Comparison of ENCODE assay signal across 16 cellular contexts in genomic region chr10:96672491-96673175, GRCh38. TPM values are rescaled to one million over a fixed set of nuclear protein-coding genes. Genes with fewer than 3 reads are reported as not detected.
DNase-seq lines count a peak whose midpoint lies in the region; ATAC-seq and TF ChIP-seq lines count a peak whose summit lies in the region.
"Had no signal": no experiment of that assay in that cellular context is flagged by ENCODE, and none has a peak within 500 bp of the region (broad histone marks: within the 10 kb centered on the region; RNA-seq: fewer than 3 reads in every experiment).

No MANE protein-coding gene starts in this region.

- intact Hi-C loops in Caco-2 (cut with micrococcal nuclease; ENCODE audit: unreplicated experiment): loop anchor here (1.0 kb wide), 1 partner anchor 47 kb away; no protein-coding TSS in a partner anchor
- intact Hi-C loops in PC-9 (cut with micrococcal nuclease; ENCODE audit: unreplicated experiment): no loop called here
- intact Hi-C loops in spleen (cut with DNase I; ENCODE audit: low total_unique reads): loop anchor here (5.0 kb wide), 1 partner anchor 45 kb away; no protein-coding TSS in a partner anchor

- H3K9me3 Mint-ChIP-seq in Caco-2 (ENCODE audit: unreplicated experiment): no peaks in the 10 kb centered on the region
- H3K9me3 Mint-ChIP-seq: neural crest cell had no signal

- no peak overlapping the region for H2AFZ ChIP-seq in PC-9

- TF ChIP-seq CTCF in Caco-2 (IDR thresholded peaks at IDR 0.05; ENCODE audit: insufficient read depth in 1 of 2, low read depth in 1 of 2, low read length in 1 of 2, severe bottlenecking in 1 of 2, unreplicated experiment in 1 of 2) (no peak), PC-9 (conservative IDR thresholded peaks at IDR 0.05) (no peak), liver (IDR thresholded peaks at IDR 0.05; ENCODE audit: low read depth, low read length, missing input control) (no peak), spleen (IDR thresholded peaks at IDR 0.05 in 8 of 11, conservative IDR thresholded peaks at IDR 0.05 in 3 of 11) (no peak), GM13977 (IDR thresholded peaks at IDR 0.05; ENCODE audit: extremely low read depth, insufficient read depth, missing control alignments) (no peak)

- 83% methylated on average over 4 of the region's 4 CpGs for WGBS in liver
- WGBS in spleen, 5 donors: 79 to 87% (median 81%) methylated on average over 4 of the region's 4 CpGs

- TF ChIP-seq RAD21 in liver (IDR thresholded peaks at IDR 0.05): no peak

- H3K79me2 ChIP-seq in PC-9 (ENCODE audit: low read depth): no peaks in the 10 kb centered on the region

- H3K9ac ChIP-seq in liver (ENCODE audit: low read depth in 1 of 2, low read length in 2 of 2): peak overlapping the region in 1 of 2 donors; percentile 51

- H4K20me1 ChIP-seq in PC-9 (ENCODE audit: insufficient read depth): no peaks in the 10 kb centered on the region

- in situ Hi-C loops in GM13977 (cut with MboI; ENCODE audit: low pct_unique_long_range_greater_than_20kb, low sequenced_read_pairs, unreplicated experiment): no loop called here

- H3K9me2 ChIP-seq in PC-9 (ENCODE audit: insufficient read depth): no peaks in the 10 kb centered on the region

- CTCF ChIA-PET in Caco-2 (lab: Charles Lee) (no interaction called here), PC-9 (lab: Charles Lee) (no interaction called here)

- H3K27ac ChIP-seq in PC-9: peak overlapping the region; percentile 71; the same call in 1 of the 2 replicates
- H3K27ac ChIP-seq in liver (ENCODE audit: low read depth in 1 of 2, low read length in 2 of 2): peak overlapping the region; percentile 86 to 88
- H3K27ac ChIP-seq in spleen: peak overlapping the region; percentile 65 to 97 (median 92)

- H3K27ac Mint-ChIP-seq in Caco-2 (ENCODE audit: unreplicated experiment) (peak overlapping the region; percentile 85), T-helper 17 cell (no peak overlapping the region)

- ATAC-seq in T-helper 17 cell (no peak), HG02763 (IDR thresholded peaks at IDR 0.05; ENCODE audit: unreplicated experiment) (no peak)
- ATAC-seq: stimulated activated naive CD8-positive, alpha-beta T cell treated with anti-CD3 and anti-CD28 coated beads, Interleukin-15, Interleukin-2, amounts not matched to agents 100 U/mL and 50 U/mL, for 24 hours had no signal

- H3K36me3 Mint-ChIP-seq in Caco-2 (ENCODE audit: insufficient read depth, unreplicated experiment): peaks cover 7% of the 10 kb centered on the region
- H3K36me3 Mint-ChIP-seq in T-helper 17 cell (ENCODE audit: low read depth): no peaks in the 10 kb centered on the region

- no peak overlapping the region for H3K4me3 ChIP-seq in Caco-2 (ENCODE audit: low read depth, low read length)
- no peak overlapping the region for H3K4me3 ChIP-seq in PC-9
- no peak overlapping the region for H3K4me3 ChIP-seq in liver (ENCODE audit: low read depth in 1 of 3, low read length in 3 of 3)
- peak overlapping the region in 1 of 8 donors; percentile 61 for H3K4me3 ChIP-seq in spleen

- POLR2A ChIA-PET in Caco-2 (lab: Charles Lee) (no interaction called here), PC-9 (lab: Charles Lee; ENCODE audit: unreplicated experiment) (no interaction called here)

- no peak for TF ChIP-seq POLR2A in spleen (IDR thresholded peaks at IDR 0.05)

- DNase-seq in Caco-2 (no peak), PC-9 (no peak), spleen (no peak), T-helper 17 cell (no peak), SHP77 (lab: John Stamatoyannopoulos, UW) (no peak), GM13977 (ENCODE audit: low spot score) (no peak)
- DNase-seq: activated CD4-positive, alpha-beta T cell treated with anti-CD3 and anti-CD28 coated beads for 4 hours; activated T-cell treated with anti-CD3 and anti-CD28 coated beads, Interleukin-2, amount 50 U/mL, for 48 hours; cortex of kidney; MM.1S; NCI-H2081; stimulated activated naive CD8-positive, alpha-beta T cell treated with anti-CD3 and anti-CD28 coated beads, Interleukin-15, Interleukin-2, amounts not matched to agents 100 U/mL and 50 U/mL, for 24 hours had no signal

- no peaks in the 10 kb centered on the region for H3K36me3 ChIP-seq in Caco-2 (ENCODE audit: control insufficient read depth, insufficient read depth, low read length)
- no peaks in the 10 kb centered on the region for H3K36me3 ChIP-seq in PC-9 (ENCODE audit: low read depth)
- peaks cover 0 to 3% (median 0%) of the 10 kb centered on the region in 4 donors for H3K36me3 ChIP-seq in liver (ENCODE audit: control insufficient read depth in 4 of 4, insufficient read depth in 3 of 4, low read depth in 1 of 4, low read length in 3 of 4)
- H3K36me3 ChIP-seq in spleen: peaks cover 0 to 33% (median 0%) of the 10 kb centered on the region in 6 donors
- H3K36me3 ChIP-seq: heart right ventricle had no signal

- peaks cover 33% of the 10 kb centered on the region for H3K4me1 Mint-ChIP-seq in Caco-2 (ENCODE audit: low read depth, unreplicated experiment)
- H3K4me1 Mint-ChIP-seq in T-helper 17 cell: peaks cover 4% of the 10 kb centered on the region

- peaks cover 18% of the 10 kb centered on the region; the same call in 1 of the 2 replicates for H3F3A ChIP-seq in PC-9 (ENCODE audit: insufficient read depth, low read depth)

- peaks cover 66% of the 10 kb centered on the region for H3K4me1 ChIP-seq in Caco-2
- H3K4me1 ChIP-seq in PC-9 (replicated peaks; ENCODE audit: insufficient read depth): peaks cover 28% of the 10 kb centered on the region
- peaks cover 17 to 69% (median 45%) of the 10 kb centered on the region in 4 donors for H3K4me1 ChIP-seq in liver (ENCODE audit: control insufficient read depth in 4 of 4, insufficient read depth in 4 of 4, low read length in 3 of 4)
- peaks cover 44 to 100% (median 98%) of the 10 kb centered on the region in 6 donors for H3K4me1 ChIP-seq in spleen

- H3K4me3 Mint-ChIP-seq in Caco-2 (ENCODE audit: unreplicated experiment) (no peak overlapping the region), T-helper 17 cell (no peak overlapping the region)
- H3K4me3 Mint-ChIP-seq: neural crest cell had no signal

- no TSS peak for BruUV-seq in Caco-2 (replicated peaks; lab: Mats Ljungman, UMichigan)
- no TSS peak for BruUV-seq in PC-9 (replicated peaks; lab: Mats Ljungman, UMichigan)

- no peak overlapping the region; the same call in 1 of the 2 replicates for H3K4me2 ChIP-seq in PC-9

- H3K27me3 ChIP-seq in Caco-2 (replicated peaks; ENCODE audit: control insufficient read depth, insufficient read depth, low read length) (no peaks in the 10 kb centered on the region), PC-9 (ENCODE audit: insufficient read depth, low read depth) (no peaks in the 10 kb centered on the region), liver (ENCODE audit: control insufficient read depth in 4 of 4, insufficient read depth in 4 of 4, low read length in 3 of 4) (no peaks in the 10 kb centered on the region), spleen (replicated peaks in 1 of 7) (no peaks in the 10 kb centered on the region)
- H3K27me3 ChIP-seq: heart right ventricle had no signal

- H3K9me3 ChIP-seq in Caco-2 (no peaks in the 10 kb centered on the region), PC-9 (ENCODE audit: insufficient read depth, low read depth) (no peaks in the 10 kb centered on the region), liver (ENCODE audit: control insufficient read depth in 4 of 4, low read length in 3 of 4) (no peaks in the 10 kb centered on the region), spleen (no peaks in the 10 kb centered on the region), T-helper 17 cell (ENCODE audit: control insufficient read depth, low read length, poor library complexity, severe bottlenecking) (no peaks in the 10 kb centered on the region)
- H3K9me3 ChIP-seq: heart right ventricle had no signal

- H3K27me3 Mint-ChIP-seq in Caco-2 (ENCODE audit: insufficient read depth, unreplicated experiment): no peaks in the 10 kb centered on the region
- no peaks in the 10 kb centered on the region for H3K27me3 Mint-ChIP-seq in T-helper 17 cell

TF ChIP-seq in liver, 16 proteins besides CTCF, POLR2A, EP300 and RAD21 (continues in another document):
- TF ChIP-seq EGR1 (IDR thresholded peaks at IDR 0.05; ENCODE audit: low read depth in 2 of 2) (no peak), YY1 (IDR thresholded peaks at IDR 0.05) (no peak), JUND (IDR thresholded peaks at IDR 0.05) (no peak), HNF4G (IDR thresholded peaks at IDR 0.05) (no peak), REST (IDR thresholded peaks at IDR 0.05) (no peak), NR2F2 (IDR thresholded peaks at IDR 0.05) (no peak)

RNA-seq across cellular contexts. Expression of gene PIK3AP1, which starts 47.7 kb away (rescaled TPM):
- total RNA-seq in Caco-2 (2022) (1.6 and 2.4 TPM in 2 replicates), PC-9 (2021) (1.1 and 1.7 TPM in 2 replicates), liver (100 to 1,000 TPM in 1 of 2 donors, 10 to 100 TPM in 1; 43.0 to 137 TPM), spleen (100 to 1,000 TPM; 126 to 256 (median 196) TPM), T-helper 17 cell (1 to 10 TPM; 1.9 to 5.0 TPM)
- polyA plus RNA-seq in liver (10 to 100 TPM; 27.3 to 58.8 TPM), spleen (10 to 100 TPM; 59.8 to 84.1 (median 62.7) TPM)

Comparison
In these comparisons a context has a peak if more than half of its experiments do, and no peak if none do; other contexts are left out.
1. RNA of gene PIK3AP1, which starts 47.7 kb away (total RNA-seq): 126 to 256 TPM in spleen and 43.0 to 137 TPM in liver; 1.9 to 5.0 TPM in T-helper 17 cell, 1.1 to 1.7 TPM in PC-9 and 1.6 to 2.4 TPM in Caco-2; every median in the first group is over 4 times any median in the second.
2. Peak in every context shown above with its lines, with median percentiles within 50 percentile points of each other: H3K27ac ChIP-seq.